In genomic region chr19:3547767-3548282, GRCh38 we compare ENCODE assay signal across 13 cellular contexts. TPM values are rescaled to one million over a fixed set of nuclear protein-coding genes. Genes with fewer than 3 reads are reported as not detected.
"Had no signal": no experiment of that assay in that cellular context is flagged by ENCODE, and none has a peak within 500 bp of the region (broad histone marks: within the 10 kb centered on the region; RNA-seq: fewer than 3 reads in every experiment).

No MANE protein-coding gene starts in this region.

- H3K4me1 ChIP-seq: neural progenitor cell had no signal

- H3K4me3 Mint-ChIP-seq: activated T-cell treated with anti-CD3 and anti-CD28 coated beads, Interleukin-2, amount 50 U/mL, for 72 hours; neural progenitor cell had no signal

- H3K9me3 ChIP-seq: gastrocnemius medialis, upper lobe of left lung had no signal

- H3K9ac ChIP-seq: neural progenitor cell had no signal

- H2AFZ ChIP-seq: neural progenitor cell had no signal

- DNase-seq: activated CD4-positive, alpha-beta T cell treated with anti-CD3 and anti-CD28 coated beads, Interleukin-2, amount 50 U/mL, for 4 hours; activated CD4-positive, CD25-positive, alpha-beta regulatory T cell treated with anti-CD3 and anti-CD28 coated beads, Interleukin-2, amount 50 U/mL, for 72 hours; aorta; effector memory CD4-positive, alpha-beta T cell; gastrocnemius medialis; islet precursor cell; left ventricle myocardium superior; retina had no signal

- H3K4me3 ChIP-seq: gastrocnemius medialis, neural progenitor cell, upper lobe of left lung had no signal

- H3K4me2 ChIP-seq: neural progenitor cell had no signal

- H3K36me3 Mint-ChIP-seq: neural progenitor cell had no signal

- H3K4me1 Mint-ChIP-seq: neural progenitor cell had no signal

- H3K27ac ChIP-seq: epithelial cell of prostate, gastrocnemius medialis, neural progenitor cell had no signal

- H3K27me3 ChIP-seq: gastrocnemius medialis, neural progenitor cell, upper lobe of left lung had no signal

- ATAC-seq: gastrocnemius medialis, left ventricle myocardium superior had no signal

- H3K9me3 Mint-ChIP-seq: activated T-cell treated with anti-CD3 and anti-CD28 coated beads, Interleukin-2, amount 50 U/mL, for 72 hours; neural progenitor cell had no signal

- H3K36me3 ChIP-seq: gastrocnemius medialis, neural progenitor cell had no signal

- H3K27ac Mint-ChIP-seq: activated T-cell treated with anti-CD3 and anti-CD28 coated beads, Interleukin-2, amount 50 U/mL, for 72 hours; neural progenitor cell had no signal

RNA-seq across cellular contexts. Expression of gene TEKTIP1, which starts 8.9 kb away (rescaled TPM):
- total RNA-seq: gastrocnemius medialis, skeletal muscle tissue had no signal

RNA-seq across cellular contexts. Expression of gene GIPC3, which starts 37.5 kb away (rescaled TPM):
- total RNA-seq: skeletal muscle tissue had no signal
